20 cellular contexts compared by ENCODE assay signal in the genomic region with DNA sequence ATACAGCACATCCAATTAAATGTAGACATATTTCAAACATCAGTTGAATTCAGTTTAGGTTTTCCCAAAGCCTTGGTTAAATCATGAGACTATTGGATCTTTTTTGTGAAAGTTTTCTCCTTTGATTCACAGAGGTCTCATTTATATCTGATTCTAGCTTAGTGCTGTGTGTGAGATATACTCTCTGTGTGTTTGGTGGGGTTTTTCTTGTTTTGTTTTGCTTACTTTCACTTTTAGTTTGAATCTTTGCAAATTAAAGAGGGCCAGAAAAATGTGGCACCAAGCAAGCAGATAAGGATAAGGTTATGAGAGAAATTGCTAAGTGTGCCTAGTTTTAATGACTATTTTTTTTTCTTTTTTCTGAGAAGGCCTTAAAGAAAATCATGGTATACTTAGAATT. TPM values are rescaled to one million over a fixed set of nuclear protein-coding genes. Genes with fewer than 3 reads are reported as not detected.
DNase-seq lines count a peak whose midpoint lies in the region; ATAC-seq and TF ChIP-seq lines count a peak whose summit lies in the region.
"Had no signal": no experiment of that assay in that cellular context is flagged by ENCODE, and none has a peak within 500 bp of the region (broad histone marks: within the 10 kb centered on the region; RNA-seq: fewer than 3 reads in every experiment).

No MANE protein-coding gene starts in this region.

- no peaks in the 10 kb centered on the region for H3K79me2 ChIP-seq in DND-41 (ENCODE audit: insufficient read depth, low read length)

- peaks cover 6% of the 10 kb centered on the region for H3K36me3 Mint-ChIP-seq in activated naive CD8-positive, alpha-beta T cell treated with anti-CD3 and anti-CD28 coated beads for 36 hours
- no peaks in the 10 kb centered on the region for H3K36me3 Mint-ChIP-seq in chondrocyte (ENCODE audit: low read depth)

- peak overlapping the region; percentile 16 for H3K4me3 Mint-ChIP-seq in activated naive CD8-positive, alpha-beta T cell treated with anti-CD3 and anti-CD28 coated beads for 36 hours
- no peak overlapping the region for H3K4me3 Mint-ChIP-seq in chondrocyte (ENCODE audit: unreplicated experiment)
- H3K4me3 Mint-ChIP-seq: dendritic cell treated with granulocyte-macrophage colony-stimulating factor and Interleukin-4, amounts not matched to agents 40 ng/mL and 50 ng/mL, for 4 days; neural crest cell had no signal

- no peak overlapping the region for H3K4me2 ChIP-seq in DND-41 (ENCODE audit: insufficient read depth, low read length)

- no peaks in the 10 kb centered on the region for H3K36me3 ChIP-seq in DND-41 (ENCODE audit: insufficient read depth, low read length)
- H3K36me3 ChIP-seq in tibial artery, result no peaks in the 10 kb centered on the region
- H3K36me3 ChIP-seq: right atrium auricular region, WERI-Rb-1 had no signal

- H3K9me3 ChIP-seq in DND-41 (ENCODE audit: insufficient read depth, low read length, severe bottlenecking) (no peaks in the 10 kb centered on the region), tibial artery (no peaks in the 10 kb centered on the region)
- H3K9me3 ChIP-seq: right atrium auricular region had no signal

- H3K27me3 ChIP-seq in DND-41 (ENCODE audit: insufficient read depth, low read length, poor library complexity) (no peaks in the 10 kb centered on the region), tibial artery (no peaks in the 10 kb centered on the region)
- H3K27me3 ChIP-seq: right atrium auricular region had no signal

- 0 out of 2 replicates have a peak, but pooled peaks cover 6% of the 10 kb centered on the region for H3K4me1 ChIP-seq in DND-41 (ENCODE audit: insufficient read depth, low read length)
- peaks cover 0 to 22% (median 10%) of the 10 kb centered on the region in 4 donors for H3K4me1 ChIP-seq in tibial artery
- H3K4me1 ChIP-seq: right atrium auricular region had no signal

- TF ChIP-seq CTCF in DND-41 (IDR thresholded peaks at IDR 0.05; ENCODE audit: borderline replicate concordance, extremely low read depth, low read length, poor library complexity, severe bottlenecking) (no peak), chondrocyte (IDR thresholded peaks at IDR 0.05) (no peak), tibial artery (IDR thresholded peaks at IDR 0.05) (no peak)

- peaks cover 7% of the 10 kb centered on the region for H3K9me3 Mint-ChIP-seq in activated naive CD8-positive, alpha-beta T cell treated with anti-CD3 and anti-CD28 coated beads for 36 hours
- peaks cover 7% of the 10 kb centered on the region for H3K9me3 Mint-ChIP-seq in chondrocyte (ENCODE audit: low read depth)

- DNase-seq in DND-41 (no peak), pons (ENCODE audit: low spot score) (no peak), GM03348 (ENCODE audit: low spot score) (no peak), chondrocyte (ENCODE audit: low spot score) (no peak), tibial artery (no peak)
- DNase-seq in activated naive CD8-positive, alpha-beta T cell treated with anti-CD3 and anti-CD28 coated beads for 36 hours, result no peak
- DNase-seq: AML-193; aorta; DMS153; NCI-H345; stimulated activated CD4-positive, alpha-beta T cell treated with anti-CD3 and anti-CD28 coated beads, Interleukin-1b, Interleukin-23, amount 100 ng/mL, for 48 hours; trophoblast cell; WERI-Rb-1 had no signal

- H3K27me3 Mint-ChIP-seq in activated naive CD8-positive, alpha-beta T cell treated with anti-CD3 and anti-CD28 coated beads for 36 hours, result no peaks in the 10 kb centered on the region
- no peaks in the 10 kb centered on the region for H3K27me3 Mint-ChIP-seq in chondrocyte (ENCODE audit: low read depth)
- H3K27me3 Mint-ChIP-seq: dendritic cell treated with granulocyte-macrophage colony-stimulating factor and Interleukin-4, amounts not matched to agents 40 ng/mL and 50 ng/mL, for 4 days had no signal

- H4K20me1 ChIP-seq in DND-41 (ENCODE audit: insufficient read depth, low read length), result no peaks in the 10 kb centered on the region

- 0 out of 2 replicates have a peak overlapping the region, but pooled peaks have one; percentile 2 for H2AFZ ChIP-seq in DND-41 (ENCODE audit: low read depth, low read length)

- no peak overlapping the region for H3K4me3 ChIP-seq in DND-41 (ENCODE audit: low read depth in 1 of 2, low read length in 2 of 2)
- no peak overlapping the region for H3K4me3 ChIP-seq in tibial artery
- H3K4me3 ChIP-seq: K562, right atrium auricular region had no signal

- H3K4me1 Mint-ChIP-seq in activated naive CD8-positive, alpha-beta T cell treated with anti-CD3 and anti-CD28 coated beads for 36 hours, result peaks cover 11% of the 10 kb centered on the region
- peaks cover 35% of the 10 kb centered on the region for H3K4me1 Mint-ChIP-seq in chondrocyte (ENCODE audit: low read depth)
- H3K4me1 Mint-ChIP-seq: neural crest cell had no signal

- no peak overlapping the region for H3K27ac Mint-ChIP-seq in activated naive CD8-positive, alpha-beta T cell treated with anti-CD3 and anti-CD28 coated beads for 36 hours
- no peak overlapping the region for H3K27ac Mint-ChIP-seq in chondrocyte (ENCODE audit: unreplicated experiment)
- H3K27ac Mint-ChIP-seq: dendritic cell treated with granulocyte-macrophage colony-stimulating factor and Interleukin-4, amounts not matched to agents 40 ng/mL and 50 ng/mL, for 4 days had no signal

- H3K27ac ChIP-seq in DND-41 (ENCODE audit: low read length) (no peak overlapping the region), tibial artery (no peak overlapping the region)
- H3K27ac ChIP-seq: right atrium auricular region, WERI-Rb-1 had no signal

- peak; percentile 48; the same call in 1 of the 3 replicates for ATAC-seq in DND-41 (ENCODE audit: insufficient read depth, low read depth)
- ATAC-seq in GM18861 (IDR thresholded peaks at IDR 0.05; ENCODE audit: unreplicated experiment), result peak; percentile 59
- peak; percentile 47 for ATAC-seq in HG02870 (IDR thresholded peaks at IDR 0.05; ENCODE audit: unreplicated experiment)
- ATAC-seq: K562 had no signal

- H3K9ac ChIP-seq in DND-41 (ENCODE audit: low read depth, low read length), result no peak overlapping the region

- intact Hi-C loops in tibial artery (cut with DNase I; ENCODE audit: low total_unique reads), result no loop called here

RNA-seq across cellular contexts. Expression of gene OR6B1, which starts 12.6 kb away (rescaled TPM):
- not detected for total RNA-seq in activated naive CD8-positive, alpha-beta T cell treated with anti-CD3 and anti-CD28 coated beads for 36 hours
- not detected in 3 replicates for total RNA-seq in chondrocyte
- total RNA-seq: aorta, K562, lower leg skin, neural crest cell, right atrium auricular region had no signal

RNA-seq across cellular contexts. Expression of gene OR2F1, which starts 32.9 kb away (rescaled TPM):
- not detected for total RNA-seq in activated naive CD8-positive, alpha-beta T cell treated with anti-CD3 and anti-CD28 coated beads for 36 hours
- not detected in 3 replicates for total RNA-seq in chondrocyte
- total RNA-seq: aorta, K562, lower leg skin, neural crest cell, right atrium auricular region had no signal

RNA-seq across cellular contexts. Expression of gene OR2F2, which starts 52.5 kb away (rescaled TPM):
- total RNA-seq in activated naive CD8-positive, alpha-beta T cell treated with anti-CD3 and anti-CD28 coated beads for 36 hours, result not detected
- total RNA-seq in chondrocyte, result not detected in 3 replicates
- total RNA-seq: aorta, K562, lower leg skin, neural crest cell, right atrium auricular region had no signal
